In the genomic region with DNA sequence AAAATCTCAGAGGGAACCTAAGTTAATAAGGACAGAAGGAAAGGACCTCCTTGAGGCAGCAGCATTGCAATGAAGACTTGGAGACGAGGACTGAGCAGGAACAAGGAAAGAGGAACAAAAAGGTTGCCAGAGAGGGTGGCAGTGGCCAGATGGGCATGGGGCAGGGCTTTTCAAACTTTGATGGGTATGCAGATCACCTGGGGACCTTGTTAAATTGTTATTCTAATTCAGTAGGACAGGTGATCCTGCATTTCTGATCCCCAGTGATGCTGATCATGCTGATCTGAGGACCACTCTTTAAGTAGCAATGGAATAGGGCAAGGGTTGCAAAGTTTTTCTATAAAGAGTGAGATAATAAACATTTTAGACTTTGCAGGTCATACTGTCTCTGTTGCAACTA, we compare ENCODE assay signal across 31 cellular contexts. TPM values are rescaled to one million over a fixed set of nuclear protein-coding genes. Genes with fewer than 3 reads are reported as not detected.
"Had no signal": no experiment of that assay in that cellular context is flagged by ENCODE, and none has a peak within 500 bp of the region (broad histone marks: within the 10 kb centered on the region; RNA-seq: fewer than 3 reads in every experiment).

No MANE protein-coding gene starts in this region.

- H3K9me3 ChIP-seq: ascending aorta had no signal

- H3K4me1 ChIP-seq: ascending aorta had no signal

- H3K4me3 ChIP-seq: ascending aorta, cardiac muscle cell had no signal

- H3K27me3 ChIP-seq: ascending aorta had no signal

- H3K36me3 ChIP-seq: ascending aorta, cardiac muscle cell had no signal

- DNase-seq: activated CD4-positive, alpha-beta memory T cell treated with anti-CD3 and anti-CD28 coated beads, Interleukin-2, amount 10 ng/mL, durations not matched to agents 7 days and 5 days; activated CD4-positive, alpha-beta T cell treated with anti-CD3 and anti-CD28 coated beads for 1 hour; activated CD4-positive, alpha-beta T cell treated with anti-CD3 and anti-CD28 coated beads for 36 hours; activated CD4-positive, alpha-beta T cell treated with anti-CD3 and anti-CD28 coated beads for 48 hours; activated CD4-positive, alpha-beta T cell treated with anti-CD3 and anti-CD28 coated beads, Interleukin-2, amount 10 ng/mL, durations not matched to agents 7 days and 5 days; activated CD4-positive, alpha-beta T cell treated with anti-CD3 and anti-CD28 coated beads, Interleukin-2, amount 50 U/mL, for 48 hours; activated CD4-positive, CD25-positive, alpha-beta regulatory T cell; activated CD8-positive, alpha-beta memory T cell treated with anti-CD3 and anti-CD28 coated beads for 24 hours; activated CD8-positive, alpha-beta memory T cell treated with anti-CD3 and anti-CD28 coated beads, Interleukin-2, amount 10 ng/mL, durations not matched to agents 7 days and 5 days; activated CD8-positive, alpha-beta memory T cell treated with anti-CD3 and anti-CD28 coated beads, Interleukin-2, amount 50 U/mL, for 48 hours; activated CD8-positive, alpha-beta T cell treated with anti-CD3 and anti-CD28 coated beads, Interleukin-2, amount 10 ng/mL, durations not matched to agents 7 days and 5 days; activated effector memory CD4-positive, alpha-beta T cell treated with Interleukin-2 at 50 U/mL for 16 hours; activated gamma-delta T cell; activated naive CD4-positive, alpha-beta T cell treated with anti-CD3 and anti-CD28 coated beads, Interleukin-2, amount 10 ng/mL, durations not matched to agents 7 days and 5 days; activated naive CD4-positive, alpha-beta T cell treated with Interleukin-2 at 50 U/mL for 16 hours; activated naive CD8-positive, alpha-beta T cell treated with anti-CD3 and anti-CD28 coated beads, Interleukin-2, amount 10 ng/mL, durations not matched to agents 7 days and 5 days; activated naive CD8-positive, alpha-beta T cell treated with anti-CD3 and anti-CD28 coated beads, Interleukin-2, amount 50 U/mL, for 24 hours; activated T-cell treated with anti-CD3 and anti-CD28 coated beads, Interleukin-2, amount 50 U/mL, for 24 hours; activated T-cell treated with anti-CD3 and anti-CD28 coated beads, Interleukin-2, amount 50 U/mL, for 48 hours; amygdala; anterior cingulate cortex; caudate nucleus; cerebellar nuclear complex; T-helper 1 cell; T-helper 2 cell; T-helper 9 cell had no signal

- H3K27ac ChIP-seq: ascending aorta, cardiac muscle cell, VCaP had no signal

RNA-seq across cellular contexts. Expression of a gene that starts 11.1 kb away (rescaled TPM):
- total RNA-seq: activated CD4-positive, alpha-beta memory T cell treated with anti-CD3 and anti-CD28 coated beads, Interleukin-2, amount 10 ng/mL, durations not matched to agents 7 days and 5 days; activated CD4-positive, alpha-beta T cell treated with anti-CD3 and anti-CD28 coated beads for 36 hours; activated CD4-positive, alpha-beta T cell treated with anti-CD3 and anti-CD28 coated beads, Interleukin-2, amount 10 ng/mL, durations not matched to agents 7 days and 5 days; activated CD8-positive, alpha-beta memory T cell treated with anti-CD3 and anti-CD28 coated beads, Interleukin-2, amount 10 ng/mL, durations not matched to agents 7 days and 5 days; activated CD8-positive, alpha-beta T cell treated with anti-CD3 and anti-CD28 coated beads, Interleukin-2, amount 10 ng/mL, durations not matched to agents 7 days and 5 days; activated naive CD8-positive, alpha-beta T cell treated with anti-CD3 and anti-CD28 coated beads, Interleukin-2, amount 10 ng/mL, durations not matched to agents 7 days and 5 days; activated T-helper 2 cell treated with anti-CD3 and anti-CD28 coated beads, Interferon-gamma antibody, Interleukin-2, Interleukin-4, amounts not matched to agents 10 μg/mL and 5 μg/mL and 100 μg/mL, durations not matched to agents 14 hours and 24 hours and 36 hours; ascending aorta; chondrocyte had no signal
